Comparison of ENCODE assay signal across 19 cellular contexts in genomic region chr9:131868766-131869165, GRCh38.
A peak's percentile ranks its signal among the peaks of the same experiment; 100 is the strongest.
DNase-seq lines count a peak whose midpoint lies in the region; ATAC-seq and TF ChIP-seq lines count a peak whose summit lies in the region.
"Had no signal": no experiment of that assay in that cellular context is flagged by ENCODE, and none has a peak within 500 bp of the region (broad histone marks: within the 10 kb centered on the region; RNA-seq: fewer than 3 reads in every experiment).

No MANE protein-coding gene starts in this region.

- no peak overlapping the region for H3K9ac ChIP-seq in fibroblast of lung (ENCODE audit: insufficient read depth, low read length)
- H3K9ac ChIP-seq in neuronal stem cell (ENCODE audit: low read depth, low read length, poor library complexity): no peak overlapping the region

- no CpG with 5 or more reads among the region's 10 CpGs for WGBS in neuronal stem cell (ENCODE audit: extremely low coverage in 2 of 2, insufficient read length in 2 of 2, insufficient replicate concordance in 1 of 2), 2 donors

- H3K27ac Mint-ChIP-seq in immature natural killer cell: no peak overlapping the region
- H3K27ac Mint-ChIP-seq: activated CD4-positive, alpha-beta T cell treated with anti-CD3 and anti-CD28 coated beads, Interleukin-2, amount 10 ng/mL, durations not matched to agents 7 days and 5 days; type B pancreatic cell had no signal

- H3K36me3 ChIP-seq in fibroblast of lung (ENCODE audit: control insufficient read depth, insufficient read depth, low read length) (no peaks in the 10 kb centered on the region), neuronal stem cell (replicated peaks in 1 of 2; ENCODE audit: control insufficient read depth in 2 of 2, insufficient read depth in 2 of 2, low read length in 2 of 2) (no peaks in the 10 kb centered on the region)

- H3K79me1 ChIP-seq in neuronal stem cell (ENCODE audit: low read depth, low read length): peaks cover 2% of the 10 kb centered on the region

- no peak overlapping the region for H3K4me2 ChIP-seq in fibroblast of lung (ENCODE audit: extremely low read depth, insufficient read depth, low read length)
- no peak overlapping the region for H3K4me2 ChIP-seq in neuronal stem cell (ENCODE audit: insufficient read depth, low read length, poor library complexity, severe bottlenecking)

- peaks cover 0 to 2% (median 0%) of the 10 kb centered on the region in 6 donors for H3K9me3 Mint-ChIP-seq in immature natural killer cell
- H3K9me3 Mint-ChIP-seq: activated CD4-positive, alpha-beta T cell treated with anti-CD3 and anti-CD28 coated beads, Interleukin-2, amount 10 ng/mL, durations not matched to agents 7 days and 5 days; activated naive CD4-positive, alpha-beta T cell treated with anti-CD3 and anti-CD28 coated beads, Interleukin-2, amount 50 U/mL, for 72 hours; naive thymus-derived CD4-positive, alpha-beta T cell; type B pancreatic cell had no signal

- H2BK120ac ChIP-seq in neuronal stem cell (ENCODE audit: low read depth, low read length): no peak overlapping the region

- DNase-seq in GM03348 (ENCODE audit: low spot score) (peak; percentile 47), SK-N-DZ (ENCODE audit: low spot score) (peak; percentile 72), fibroblast of lung (ENCODE audit: low read depth in 2 of 2) (peak; percentile 4 to 68), neuronal stem cell (ENCODE audit: low spot score) (no peak), GF-D8 (lab: John Stamatoyannopoulos, UW) (no peak), GDM1 (lab: John Stamatoyannopoulos, UW) (no peak), immature natural killer cell (no peak)
- DNase-seq: activated CD4-positive, alpha-beta T cell treated with anti-CD3 and anti-CD28 coated beads, Interleukin-2, amount 10 ng/mL, durations not matched to agents 7 days and 5 days; foreskin melanocyte; naive thymus-derived CD4-positive, alpha-beta T cell; NCI-H1436; stimulated activated naive CD4-positive, alpha-beta T cell treated with Interleukin-2 at 50 U/mL for 16 hours had no signal

- no peaks in the 10 kb centered on the region for H3K79me2 ChIP-seq in fibroblast of lung (ENCODE audit: control insufficient read depth, insufficient read depth, low read length)

- H3K9me3 ChIP-seq in fibroblast of lung (ENCODE audit: control insufficient read depth, insufficient read depth, low read depth, low read length): no peaks in the 10 kb centered on the region
- H3K9me3 ChIP-seq in neuronal stem cell (replicated peaks in 1 of 2; ENCODE audit: control insufficient read depth in 2 of 2, insufficient read depth in 1 of 2, low read depth in 1 of 2, low read length in 2 of 2): no peaks in the 10 kb centered on the region

- no peak overlapping the region for H2BK5ac ChIP-seq in neuronal stem cell (ENCODE audit: low read length)

- no peaks in the 10 kb centered on the region for H3K27me3 ChIP-seq in fibroblast of lung (ENCODE audit: control insufficient read depth, insufficient read depth, low read length)
- H3K27me3 ChIP-seq in neuronal stem cell (ENCODE audit: control insufficient read depth in 3 of 3, insufficient read depth in 3 of 3, low read depth in 1 of 3, low read length in 3 of 3): no peaks in the 10 kb centered on the region

- no peak overlapping the region for H2BK12ac ChIP-seq in neuronal stem cell (ENCODE audit: low read length)

- H4K20me1 ChIP-seq in fibroblast of lung (ENCODE audit: control insufficient read depth, extremely low read depth, insufficient read depth, low read length): no peaks in the 10 kb centered on the region

- no peak for ATAC-seq in HG02973 (IDR thresholded peaks at IDR 0.05; ENCODE audit: unreplicated experiment)
- ATAC-seq: activated naive CD4-positive, alpha-beta T cell treated with anti-CD3 and anti-CD28 coated beads, Interleukin-2, amount 50 U/mL, for 72 hours; GM12878; K562; naive thymus-derived CD4-positive, alpha-beta T cell had no signal

- no peak overlapping the region for H3K27ac ChIP-seq in fibroblast of lung (ENCODE audit: insufficient read depth, low read length)
- H3K27ac ChIP-seq in neuronal stem cell (replicated peaks; ENCODE audit: low read length): no peak overlapping the region
- H3K27ac ChIP-seq: C4-2B had no signal

- H2AFZ ChIP-seq in fibroblast of lung (ENCODE audit: low read length): no peak overlapping the region
- no peak overlapping the region for H2AFZ ChIP-seq in neuronal stem cell (ENCODE audit: low read length)

- H3K18ac ChIP-seq in neuronal stem cell (ENCODE audit: low read length): peak overlapping the region; percentile 69

- H4K91ac ChIP-seq in neuronal stem cell (ENCODE audit: low read depth, low read length, poor library complexity): no peak overlapping the region

- H2BK15ac ChIP-seq in neuronal stem cell (ENCODE audit: low read length): no peak overlapping the region

- H2AK5ac ChIP-seq in neuronal stem cell (ENCODE audit: low read depth, low read length): peak overlapping the region; percentile 54

- H3K23ac ChIP-seq in neuronal stem cell (ENCODE audit: low read depth, low read length, poor library complexity): no peak overlapping the region

- no peaks in the 10 kb centered on the region for H3K4me1 Mint-ChIP-seq in immature natural killer cell
- H3K4me1 Mint-ChIP-seq: activated CD4-positive, alpha-beta T cell treated with anti-CD3 and anti-CD28 coated beads, Interleukin-2, amount 10 ng/mL, durations not matched to agents 7 days and 5 days had no signal

- H3K36me3 Mint-ChIP-seq in immature natural killer cell: peaks cover 0 to 3% (median 0%) of the 10 kb centered on the region in 3 donors
- H3K36me3 Mint-ChIP-seq: activated naive CD4-positive, alpha-beta T cell treated with anti-CD3 and anti-CD28 coated beads, Interleukin-2, amount 50 U/mL, for 72 hours; type B pancreatic cell had no signal

- no peak overlapping the region for H3K4me3 ChIP-seq in fibroblast of lung (replicated peaks in 1 of 4; ENCODE audit: control extremely low read depth in 1 of 4, insufficient read depth in 1 of 4, low read depth in 3 of 4, low read length in 4 of 4)
- H3K4me3 ChIP-seq in neuronal stem cell (ENCODE audit: low read length in 2 of 2): no peak overlapping the region
- H3K4me3 ChIP-seq: GM12878, K562, lung had no signal

- H4K8ac ChIP-seq in neuronal stem cell (ENCODE audit: low read depth, low read length): no peak overlapping the region

- H3K4ac ChIP-seq in neuronal stem cell (ENCODE audit: low read length): no peak overlapping the region

- no peak for TF ChIP-seq CTCF in fibroblast of lung (conservative IDR thresholded peaks at IDR 0.05 in 1 of 2, IDR thresholded peaks at IDR 0.05 in 1 of 2; ENCODE audit: low read depth in 1 of 2, low read length in 2 of 2)

- H3K4me3 Mint-ChIP-seq in immature natural killer cell: no peak overlapping the region
- H3K4me3 Mint-ChIP-seq: activated CD4-positive, alpha-beta T cell treated with anti-CD3 and anti-CD28 coated beads, Interleukin-2, amount 10 ng/mL, durations not matched to agents 7 days and 5 days; naive thymus-derived CD4-positive, alpha-beta T cell; type B pancreatic cell had no signal

- no peaks in the 10 kb centered on the region for H3K4me1 ChIP-seq in fibroblast of lung (ENCODE audit: control insufficient read depth, extremely low read depth, insufficient read depth, low read length)
- peaks cover 3 to 12% of the 10 kb centered on the region in 2 donors for H3K4me1 ChIP-seq in neuronal stem cell (ENCODE audit: control insufficient read depth in 2 of 2, insufficient read depth in 1 of 2, low read depth in 1 of 2, low read length in 2 of 2)

- peak overlapping the region; percentile 58 for H3K14ac ChIP-seq in neuronal stem cell (ENCODE audit: low read length)

- peaks cover 2 to 5% (median 2%) of the 10 kb centered on the region in 3 donors for H3K27me3 Mint-ChIP-seq in immature natural killer cell (ENCODE audit: low read depth in 3 of 3)
- H3K27me3 Mint-ChIP-seq: activated CD4-positive, alpha-beta T cell treated with anti-CD3 and anti-CD28 coated beads, Interleukin-2, amount 10 ng/mL, durations not matched to agents 7 days and 5 days; naive thymus-derived CD4-positive, alpha-beta T cell; type B pancreatic cell had no signal

Comparison
In these comparisons a context has a peak if more than half of its experiments do, and no peak if none do; other contexts are left out.
1. DNase-seq: peak in GM03348 (single experiment), SK-N-DZ (single experiment) and fibroblast of lung (2 of 2); none in neuronal stem cell (single experiment), GF-D8 (single experiment), GDM1 (single experiment) and immature natural killer cell (0 of 3).